ENCODE assay signal across 9 cellular contexts in the genomic region with DNA sequence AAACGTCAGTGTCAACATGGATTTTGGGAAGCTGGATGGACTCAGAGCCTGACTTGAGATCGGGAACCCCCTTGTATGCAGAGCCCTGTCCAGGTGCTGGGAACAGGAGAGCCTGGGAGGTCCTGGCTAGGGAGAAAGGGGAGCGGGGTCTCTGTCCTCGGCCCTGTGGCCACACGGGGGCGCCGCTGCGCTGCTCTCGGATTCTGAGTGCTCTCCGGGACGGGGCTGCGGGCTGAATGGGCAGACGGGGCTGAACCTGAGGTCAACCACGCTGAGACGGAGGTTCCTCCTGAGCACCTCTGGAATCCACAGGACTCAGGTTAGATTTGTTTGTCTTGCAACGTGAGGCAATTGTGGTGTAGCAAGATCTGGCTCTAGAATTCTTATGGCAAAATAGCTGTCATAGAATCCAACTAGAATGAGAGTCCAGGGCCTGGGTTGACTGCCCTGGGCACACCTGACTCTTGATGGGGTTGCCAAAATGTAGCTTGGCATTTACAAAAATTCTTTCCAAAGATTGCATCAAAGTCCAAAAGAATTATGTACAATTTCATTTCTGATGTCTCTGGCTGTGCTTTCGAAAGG. TPM values are rescaled to one million over a fixed set of nuclear protein-coding genes. Genes with fewer than 3 reads are reported as not detected.
A peak's percentile ranks its signal among the peaks of the same experiment; 100 is the strongest.
DNase-seq lines count a peak whose midpoint lies in the region; ATAC-seq, FAIRE-seq and TF ChIP-seq lines count a peak whose summit lies in the region.
"Had no signal": no experiment of that assay in that cellular context is flagged by ENCODE, and none has a peak within 500 bp of the region (broad histone marks: within the 10 kb centered on the region; RNA-seq: fewer than 3 reads in every experiment).

No MANE protein-coding gene starts in this region.

- DNase-seq in AG10803 (ENCODE audit: low read depth) = peak; percentile 14
- peak; percentile 51 for DNase-seq in H54 (ENCODE audit: insufficient read length, low spot score)
- DNase-seq in T-helper 2 cell = peak in 4 of 5 experiments; percentile 51 to 69 (median 68)
- DNase-seq in astrocyte of the cerebellum (ENCODE audit: low read depth) = no peak
- DNase-seq in left lobe of liver (ENCODE audit: low spot score) = peak; percentile 61
- peak; percentile 54 to 77 for DNase-seq in stimulated activated CD8-positive, alpha-beta memory T cell treated with anti-CD3 and anti-CD28 coated beads, Interleukin-4, amount 100 ng/mL, for 1 hour (ENCODE audit: low read depth in 2 of 2, low spot score in 1 of 2)

- in situ Hi-C loops in astrocyte of the cerebellum (cut with HindIII; ENCODE audit: low sequenced_read_pairs) = no loop called here

- peak; percentile 62 for TF ChIP-seq CTCF in AG10803 (conservative IDR thresholded peaks at IDR 0.05; ENCODE audit: low read length)
- TF ChIP-seq CTCF in astrocyte of the cerebellum (IDR thresholded peaks at IDR 0.05; ENCODE audit: low read depth, low read length, missing control alignments) = peak; percentile 66

- ATAC-seq in left lobe of liver (peak; percentile 94), GM21528 (IDR thresholded peaks at IDR 0.05; ENCODE audit: low FRiP score, unreplicated experiment) (no peak), HG03280 (IDR thresholded peaks at IDR 0.05; ENCODE audit: unreplicated experiment) (no peak)

- H3K4me3 ChIP-seq in AG10803 (ENCODE audit: low read length) (no peak overlapping the region), astrocyte of the cerebellum (ENCODE audit: low read depth, low read length) (no peak overlapping the region)
- H3K4me3 ChIP-seq: HAP-1 had no signal

- no peak for TF ChIP-seq POLR2A in H54 (IDR thresholded peaks at IDR 0.05; ENCODE audit: low read depth, low read length)

- FAIRE-seq in H54 (lab: Jason Lieb, UNC) = no peak

RNA-seq across cellular contexts. Expression of a gene that starts 20.6 kb away (rescaled TPM):
- total RNA-seq in left lobe of liver = 30.6 TPM

RNA-seq across cellular contexts. Expression of a gene that starts 21.7 kb away (rescaled TPM):
- total RNA-seq in left lobe of liver = not detected

RNA-seq across cellular contexts. Expression of a gene that starts 45.7 kb away (rescaled TPM):
- not detected for total RNA-seq in left lobe of liver
